ENCODE assay signal across 15 cellular contexts in genomic region chr1:3460653-3461237, GRCh38. TPM values are rescaled to one million over a fixed set of nuclear protein-coding genes. Genes with fewer than 3 reads are reported as not detected.
A peak's percentile ranks its signal among the peaks of the same experiment; 100 is the strongest.
DNase-seq lines count a peak whose midpoint lies in the region; ATAC-seq and TF ChIP-seq lines count a peak whose summit lies in the region.
"Had no signal": no experiment of that assay in that cellular context is flagged by ENCODE, and none has a peak within 500 bp of the region (broad histone marks: within the 10 kb centered on the region; RNA-seq: fewer than 3 reads in every experiment).

No MANE protein-coding gene starts in this region.

- TF ChIP-seq CTCF in fibroblast of villous mesenchyme (IDR thresholded peaks at IDR 0.05; ENCODE audit: insufficient read depth, low read depth, low read length) = no peak

- H3K36me3 ChIP-seq in muscle layer of duodenum (ENCODE audit: control insufficient read depth in 1 of 2, insufficient read depth in 2 of 2, low read length in 2 of 2) = no peaks in the 10 kb centered on the region

- H3K4me3 ChIP-seq in fibroblast of villous mesenchyme (ENCODE audit: low read depth, low read length) (no peak overlapping the region), muscle layer of duodenum (ENCODE audit: low read depth in 1 of 2, low read length in 2 of 2) (no peak overlapping the region)

- peaks cover 0 to 10% of the 10 kb centered on the region in 2 donors for H3K4me1 ChIP-seq in muscle layer of duodenum (ENCODE audit: control insufficient read depth in 1 of 2, insufficient read depth in 2 of 2, low read length in 2 of 2)

- H3K27ac ChIP-seq in muscle layer of duodenum (ENCODE audit: low read length) = peak overlapping the region; percentile 53

- H3K27me3 ChIP-seq in muscle layer of duodenum (ENCODE audit: low read depth, low read length) = peaks cover 1% of the 10 kb centered on the region

- peak; percentile 8 for ATAC-seq in Right ventricle myocardium superior (ENCODE audit: poor library complexity)
- ATAC-seq in HG02852 (IDR thresholded peaks at IDR 0.05; ENCODE audit: unreplicated experiment) = no peak
- no peak for ATAC-seq in GM19463 (IDR thresholded peaks at IDR 0.05; ENCODE audit: unreplicated experiment)
- ATAC-seq: SK-N-SH treated with all-trans-retinoic acid at 6 μM for 48 hours; stimulated activated memory B cell treated with anti-CD40 and anti-IgM and Interleukin-4, amounts not matched to agents 10 μg/mL and 1 μg/mL and 100 μg/mL, for 72 hours had no signal

- H3K9me3 ChIP-seq in muscle layer of duodenum (ENCODE audit: control insufficient read depth in 1 of 2, low read length in 2 of 2) = no peaks in the 10 kb centered on the region

- in situ Hi-C loops in ACHN (cut with HindIII; ENCODE audit: low pct_ligation_motif_present, low pct_unique_long_range_greater_than_20kb, low sequenced_read_pairs) = no loop called here

- DNase-seq in Right ventricle myocardium superior (peak; percentile 35), cardiac septum (ENCODE audit: low spot score) (no peak), fibroblast of villous mesenchyme (ENCODE audit: low read depth) (peak; percentile 38), ACHN (no peak), medulla oblongata (ENCODE audit: extremely low spot score) (no peak)
- DNase-seq: activated CD4-positive, alpha-beta T cell treated with anti-CD3 and anti-CD28 coated beads for 1 hour; DND-41; NCI-H69 had no signal

- intact Hi-C loops in Right ventricle myocardium superior (cut with DNase I) = no loop called here
- intact Hi-C loops in cardiac septum (cut with DNase I) = no loop called here

RNA-seq across cellular contexts. Expression of gene ARHGEF16, which starts 6.3 kb away (rescaled TPM):
- 0.89 TPM for total RNA-seq in Right ventricle myocardium superior
- total RNA-seq in cardiac septum = 0.57 TPM
- 0.86 and 0.97 TPM in 2 replicates for total RNA-seq in fibroblast of villous mesenchyme
- total RNA-seq: activated T-helper 2 cell treated with anti-CD3 and anti-CD28 coated beads, Interferon-gamma antibody, Interleukin-2, Interleukin-4, amounts not matched to agents 10 μg/mL and 5 μg/mL and 100 μg/mL, durations not matched to agents 14 hours and 24 hours and 36 hours; myocyte had no signal

Comparison
In these comparisons a context has a peak if more than half of its experiments do, and no peak if none do; other contexts are left out.
1. DNase-seq: peak in Right ventricle myocardium superior (single experiment) and fibroblast of villous mesenchyme (single experiment); none in cardiac septum (single experiment), ACHN (single experiment) and medulla oblongata (single experiment).